ENCODE assay signal across 8 cellular contexts in genomic region chr4:40058121-40058520, GRCh38. TPM values are rescaled to one million over a fixed set of nuclear protein-coding genes. Genes with fewer than 3 reads are reported as not detected.
A peak's percentile ranks its signal among the peaks of the same experiment; 100 is the strongest.
DNase-seq lines count a peak whose midpoint lies in the region; FAIRE-seq and TF ChIP-seq lines count a peak whose summit lies in the region.

No MANE protein-coding gene starts in this region.

- DNase-seq in HTR-8/SVneo (ENCODE audit: insufficient read length, low spot score) (peak; percentile 14), MCF 10A (ENCODE audit: unreplicated experiment) (no peak), putamen (ENCODE audit: low spot score) (no peak), NCI-H2029 treated with DMSO at 0.1 percent for 48 hours (lab: John Stamatoyannopoulos, UW) (no peak), A172 (ENCODE audit: low spot score) (no peak), DMS79 treated with DMSO at 0.1 percent for 48 hours (lab: John Stamatoyannopoulos, UW) (no peak)

- peak overlapping the region; percentile 78 for H3K4me3 Mint-ChIP-seq in MCF 10A (ENCODE audit: unreplicated experiment)

- peak overlapping the region; percentile 93 for H3K27ac Mint-ChIP-seq in MCF 10A (ENCODE audit: low read depth, unreplicated experiment)

- 3 to 5% methylated on average over 4 of the region's 9 CpGs for WGBS in mesodermal cell (ENCODE audit: insufficient coverage in 2 of 2), 2 experiments

- intact Hi-C loops in MCF 10A (cut with micrococcal nuclease), result loop anchor here (5.0 kb wide), 1 partner anchor 361 kb away; the partner anchor contains the start of gene UBE2K

- H3K4me1 Mint-ChIP-seq in MCF 10A (ENCODE audit: insufficient read depth, unreplicated experiment), result peaks cover 11% of the 10 kb centered on the region

- peaks cover 25% of the 10 kb centered on the region for H3K36me3 Mint-ChIP-seq in MCF 10A (ENCODE audit: insufficient read depth, unreplicated experiment)

- H3K4me3 ChIP-seq in mesodermal cell (ENCODE audit: extremely low read depth, insufficient read depth, low read length, poor library complexity, severe bottlenecking), result peak overlapping the region; percentile 81

- POLR2A ChIA-PET in MCF 10A (lab: Yijun Ruan, JAX), result interaction anchor here (0.6 to 3.6 kb wide), 33 partner anchors 9 to 661 kb away, joined by 3 to 42 read pairs (median 3); partner anchors contain the start of genes LIAS, PDS5A and RPL9

- TF ChIP-seq CTCF in 22Rv1 (IDR thresholded peaks at IDR 0.05) (no peak), MCF 10A (IDR thresholded peaks at IDR 0.05; ENCODE audit: unreplicated experiment) (no peak)

- no peaks in the 10 kb centered on the region for H3K27me3 Mint-ChIP-seq in MCF 10A (ENCODE audit: insufficient read depth, unreplicated experiment)

- no peaks in the 10 kb centered on the region for H3K9me3 ChIP-seq in mesodermal cell (ENCODE audit: control insufficient read depth, low read length)

- H3K36me3 ChIP-seq in mesodermal cell (ENCODE audit: control insufficient read depth, insufficient read depth, low read length), result peaks cover 33% of the 10 kb centered on the region

- no peak for FAIRE-seq in HTR-8/SVneo (lab: Jason Lieb, UNC)

- CTCF ChIA-PET in MCF 10A (lab: Yijun Ruan, JAX), result interaction anchor here (0.6 to 2.0 kb wide), 12 partner anchors 10 to 878 kb away, joined by 3 to 6 read pairs (median 4); partner anchors contain the start of gene PDS5A

- H3K27ac ChIP-seq in 22Rv1 (peak overlapping the region; percentile 99), mesodermal cell (ENCODE audit: low read depth, low read length, severe bottlenecking) (no peak overlapping the region)

- no peaks in the 10 kb centered on the region for H3K9me3 Mint-ChIP-seq in MCF 10A (ENCODE audit: unreplicated experiment)

- TSS peak; percentile 53 for BruUV-seq in MCF 10A (replicated peaks; lab: Mats Ljungman, UMichigan)

- peaks cover 14% of the 10 kb centered on the region for H3K4me1 ChIP-seq in mesodermal cell (ENCODE audit: control insufficient read depth, insufficient read depth, low read length, poor library complexity, severe bottlenecking)

RNA-seq across cellular contexts. Expression of gene N4BP2, which starts 1.5 kb away (rescaled TPM):
- total RNA-seq in MCF 10A (2022), result 8.3 and 8.8 TPM in 2 replicates
- 23.0 TPM for polyA plus RNA-seq in mesodermal cell (2013, experiment 1 of 2)
- polyA plus RNA-seq in mesodermal cell (2013, experiment 2 of 2), result 25.4 TPM
- 2.7 and 3.0 TPM in 2 replicates for total RNA-seq in A172 (2014; rRNA removed; shearing (Covaris generic))
